In the genomic region with DNA sequence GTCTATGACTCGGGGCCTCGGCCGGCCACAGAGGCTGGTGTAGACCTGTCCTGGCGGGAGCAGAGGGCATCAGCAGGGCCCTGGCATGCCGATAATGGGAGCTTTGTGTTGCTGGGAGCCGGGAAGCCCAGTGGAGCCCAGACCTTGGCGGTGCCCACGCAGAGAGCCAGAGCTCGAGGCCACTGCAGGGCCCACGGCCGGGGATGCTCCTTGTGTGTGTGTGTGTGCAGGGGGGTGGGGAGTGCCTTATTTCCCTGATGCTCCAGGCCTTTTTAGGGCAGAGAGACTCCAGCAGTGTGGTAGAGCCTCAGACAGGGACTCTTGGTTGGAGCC, we compare ENCODE assay signal across 10 cellular contexts. TPM values are rescaled to one million over a fixed set of nuclear protein-coding genes. Genes with fewer than 3 reads are reported as not detected.
"Had no signal": no experiment of that assay in that cellular context is flagged by ENCODE, and none has a peak within 500 bp of the region (broad histone marks: within the 10 kb centered on the region; RNA-seq: fewer than 3 reads in every experiment).

No MANE protein-coding gene starts in this region.

- H2AFZ ChIP-seq: GM23338 had no signal

- H3K4me2 ChIP-seq: GM23338 had no signal

- H3K27ac ChIP-seq: HL-60 had no signal

- ATAC-seq: GM23338, K562 had no signal

- H3K4me3 Mint-ChIP-seq: GM23338, H9 had no signal

- DNase-seq: H9, HCEC 1CT, IMR-90, KG1 had no signal

- H3K4me3 ChIP-seq: GM23338, K562 had no signal

- H3K4me1 Mint-ChIP-seq: GM23338 had no signal

- FAIRE-seq: H1, H54, K562 had no signal

- H3K27ac Mint-ChIP-seq: GM23338 had no signal

RNA-seq across cellular contexts. Expression of a gene that starts 5.4 kb away (rescaled TPM):
- total RNA-seq: GM23338, H1, H9, HT1080, IMR-90, K562 had no signal
- polyA plus RNA-seq: GM23338, H1, IMR-90, K562 had no signal

RNA-seq across cellular contexts. Expression of a gene that starts 18.3 kb away (rescaled TPM):
- total RNA-seq: GM23338, H1, H9, HT1080, IMR-90 had no signal
- polyA plus RNA-seq: GM23338, IMR-90 had no signal
